In the genomic region with DNA sequence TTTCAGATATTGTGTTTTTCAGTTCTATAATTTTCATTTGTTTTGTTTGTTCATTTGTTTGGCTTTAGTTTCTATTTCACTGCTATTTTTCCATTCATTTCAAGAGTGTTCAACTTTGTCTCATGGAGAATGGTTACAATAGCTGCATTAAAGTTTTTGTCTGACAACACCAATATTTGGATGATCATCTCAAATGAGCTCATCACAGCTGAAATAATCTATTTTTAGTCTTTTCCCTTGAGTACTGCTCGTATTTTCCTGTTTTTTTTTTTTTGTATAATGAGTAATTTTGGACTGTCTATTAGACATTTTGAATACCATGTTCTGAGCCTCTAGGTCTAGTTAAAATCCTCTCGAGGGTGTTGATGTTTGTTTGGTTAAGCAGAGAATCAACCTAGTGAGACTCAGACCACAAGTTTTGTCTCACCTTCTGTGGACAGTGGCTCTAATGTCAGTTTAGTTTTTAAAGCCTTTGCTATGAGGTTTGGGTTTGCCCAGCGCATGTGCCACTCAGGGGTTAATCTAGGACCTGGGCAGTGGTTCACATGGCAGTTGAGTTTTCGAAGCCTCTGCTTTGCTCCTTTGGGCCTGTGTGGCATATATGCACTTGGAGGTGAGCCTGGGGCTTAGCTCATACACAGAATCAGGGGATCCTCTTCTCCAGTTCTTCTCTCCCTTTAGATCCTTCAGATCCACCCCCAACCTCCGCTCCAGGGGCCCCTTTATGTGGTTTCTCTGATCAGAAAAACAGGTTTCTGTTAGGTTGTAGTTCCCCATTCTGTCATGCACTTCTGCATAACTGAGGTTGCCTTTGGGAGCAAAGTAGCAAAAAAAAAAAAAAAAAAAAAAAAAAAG, we compare ENCODE assay signal across 10 cellular contexts.
DNase-seq lines count a peak whose midpoint lies in the region; ATAC-seq lines count a peak whose summit lies in the region.
"Had no signal": no experiment of that assay in that cellular context is flagged by ENCODE, and none has a peak within 500 bp of the region (broad histone marks: within the 10 kb centered on the region; RNA-seq: fewer than 3 reads in every experiment).

No MANE protein-coding gene starts in this region.

- DNase-seq in AML-193 (lab: John Stamatoyannopoulos, UW) = peak; percentile 65 to 80
- peak; percentile 9 for DNase-seq in RPMI7951 (ENCODE audit: low read depth)
- DNase-seq in NCI-H526 treated with DMSO at 0.1 percent for 48 hours (lab: John Stamatoyannopoulos, UW) = no peak
- DNase-seq in stimulated activated CD4-positive, alpha-beta T cell treated with anti-CD3 and anti-CD28 coated beads, Interleukin-2, amount 100 ng/mL, for 24 hours = no peak
- DNase-seq in NCI-H2171 (lab: John Stamatoyannopoulos, UW) = no peak
- no peak for DNase-seq in amygdala (lab: John Stamatoyannopoulos, UW)
- DNase-seq: head of caudate nucleus, NCI-H1417 treated with DMSO at 0.1 percent for 48 hours had no signal

- ATAC-seq in GM19452 (IDR thresholded peaks at IDR 0.05; ENCODE audit: unreplicated experiment) (peak; percentile 67), HG03039 (IDR thresholded peaks at IDR 0.05; ENCODE audit: unreplicated experiment) (peak; percentile 62)

Comparison
In these comparisons a context has a peak if more than half of its experiments do, and no peak if none do; other contexts are left out.
1. DNase-seq: peak in AML-193 (2 of 2) and RPMI7951 (single experiment); none in NCI-H526 treated with DMSO at 0.1 percent for 48 hours (single experiment), stimulated activated CD4-positive, alpha-beta T cell treated with anti-CD3 and anti-CD28 coated beads, Interleukin-2, amount 100 ng/mL, for 24 hours (0 of 2), NCI-H2171 (single experiment) and amygdala (0 of 56).